In the genomic region with DNA sequence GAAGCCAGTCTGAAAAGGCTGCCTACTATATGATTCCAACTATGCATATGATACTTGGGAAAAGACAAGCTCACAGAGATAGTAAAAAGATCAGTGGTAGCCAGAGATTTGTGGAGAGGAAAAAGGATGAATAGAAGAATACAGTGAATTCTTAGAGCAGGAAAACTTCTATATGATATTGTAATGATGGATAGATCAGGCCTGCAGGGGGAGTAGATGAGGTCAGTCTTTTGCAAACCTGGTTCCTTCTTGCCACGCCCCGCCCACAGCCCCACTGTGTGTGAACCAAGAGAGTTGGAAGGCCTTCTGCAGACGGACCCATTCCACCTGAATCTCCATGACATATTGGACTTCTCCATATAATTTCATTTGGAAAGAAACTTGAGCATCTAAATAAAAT, we compare ENCODE assay signal across 11 cellular contexts. TPM values are rescaled to one million over a fixed set of nuclear protein-coding genes. Genes with fewer than 3 reads are reported as not detected.
DNase-seq lines count a peak whose midpoint lies in the region; ATAC-seq and TF ChIP-seq lines count a peak whose summit lies in the region.
"Had no signal": no experiment of that assay in that cellular context is flagged by ENCODE, and none has a peak within 500 bp of the region (broad histone marks: within the 10 kb centered on the region; RNA-seq: fewer than 3 reads in every experiment).

No MANE protein-coding gene starts in this region.

- peak; percentile 27 for TF ChIP-seq CTCF in neural crest cell (conservative IDR thresholded peaks at IDR 0.05)

- no peaks in the 10 kb centered on the region for H3K4me1 Mint-ChIP-seq in activated T-cell treated with anti-CD3 and anti-CD28 coated beads, Interleukin-2, amount 50 U/mL, for 4 hours (ENCODE audit: low read depth)
- H3K4me1 Mint-ChIP-seq in T-helper 2 cell treated with Interferon-gamma antibody and Interleukin-4, amounts not matched to agents 5 μg/mL and 100 μg/mL, for 36 hours (ENCODE audit: low read depth): no peaks in the 10 kb centered on the region
- H3K4me1 Mint-ChIP-seq in neural crest cell: peaks cover 12% of the 10 kb centered on the region

- peak; percentile 22 to 25 for DNase-seq in activated T-cell treated with anti-CD3 and anti-CD28 coated beads, Interleukin-2, amount 50 U/mL, for 48 hours
- DNase-seq in activated T-cell treated with anti-CD3 and anti-CD28 coated beads, Interleukin-2, amount 50 U/mL, for 4 hours: no peak
- DNase-seq in HUDEP-2 (lab: John Stamatoyannopoulos, UW; ENCODE audit: unreplicated experiment in 76 of 76) (peak in 41 of 76 experiments; percentile 2 to 58 (median 20)), neural crest cell (ENCODE audit: low read depth, low spot score) (no peak), activated gamma-delta T cell treated with Interleukin-2 at 50 U/mL for 16 hours (no peak), NCI-H1436 (lab: John Stamatoyannopoulos, UW) (no peak)
- peak; percentile 10 for DNase-seq in T-helper 2 cell treated with Interferon-gamma antibody and Interleukin-4, amounts not matched to agents 5 μg/mL and 100 μg/mL, for 36 hours (ENCODE audit: low spot score)
- DNase-seq: activated CD4-positive, CD25-positive, alpha-beta regulatory T cell treated with anti-CD3 and anti-CD28 coated beads, Interleukin-2, amount 50 U/mL, for 72 hours; naive thymus-derived CD4-positive, alpha-beta T cell had no signal

- no peak overlapping the region for H3K4me3 Mint-ChIP-seq in activated T-cell treated with anti-CD3 and anti-CD28 coated beads, Interleukin-2, amount 50 U/mL, for 4 hours
- no peak overlapping the region for H3K4me3 Mint-ChIP-seq in T-helper 2 cell treated with Interferon-gamma antibody and Interleukin-4, amounts not matched to agents 5 μg/mL and 100 μg/mL, for 36 hours
- H3K4me3 Mint-ChIP-seq in neural crest cell: no peak overlapping the region
- H3K4me3 Mint-ChIP-seq: activated naive CD8-positive, alpha-beta T cell; naive thymus-derived CD4-positive, alpha-beta T cell had no signal

- no peaks in the 10 kb centered on the region for H3K9me3 Mint-ChIP-seq in activated T-cell treated with anti-CD3 and anti-CD28 coated beads, Interleukin-2, amount 50 U/mL, for 4 hours
- no peaks in the 10 kb centered on the region for H3K9me3 Mint-ChIP-seq in T-helper 2 cell treated with Interferon-gamma antibody and Interleukin-4, amounts not matched to agents 5 μg/mL and 100 μg/mL, for 36 hours
- H3K9me3 Mint-ChIP-seq in neural crest cell: peaks cover 2% of the 10 kb centered on the region

- no peak for ATAC-seq in activated T-cell treated with anti-CD3 and anti-CD28 coated beads, Interleukin-2, amount 50 U/mL, for 4 hours
- ATAC-seq in HG03095 (IDR thresholded peaks at IDR 0.05; ENCODE audit: unreplicated experiment): no peak
- ATAC-seq: naive thymus-derived CD4-positive, alpha-beta T cell had no signal

- H3K36me3 Mint-ChIP-seq in activated T-cell treated with anti-CD3 and anti-CD28 coated beads, Interleukin-2, amount 50 U/mL, for 4 hours (ENCODE audit: insufficient read depth): no peaks in the 10 kb centered on the region
- no peaks in the 10 kb centered on the region for H3K36me3 Mint-ChIP-seq in T-helper 2 cell treated with Interferon-gamma antibody and Interleukin-4, amounts not matched to agents 5 μg/mL and 100 μg/mL, for 36 hours (ENCODE audit: low read depth)
- H3K36me3 Mint-ChIP-seq in neural crest cell (ENCODE audit: low read depth): no peaks in the 10 kb centered on the region
- H3K36me3 Mint-ChIP-seq: activated naive CD8-positive, alpha-beta T cell; naive thymus-derived CD4-positive, alpha-beta T cell had no signal

- peaks cover 13% of the 10 kb centered on the region for H3K27me3 Mint-ChIP-seq in activated T-cell treated with anti-CD3 and anti-CD28 coated beads, Interleukin-2, amount 50 U/mL, for 4 hours (ENCODE audit: low read depth)
- H3K27me3 Mint-ChIP-seq in T-helper 2 cell treated with Interferon-gamma antibody and Interleukin-4, amounts not matched to agents 5 μg/mL and 100 μg/mL, for 36 hours (ENCODE audit: low read depth): peaks cover 24% of the 10 kb centered on the region
- H3K27me3 Mint-ChIP-seq in neural crest cell (ENCODE audit: low read depth): peaks cover 18% of the 10 kb centered on the region

- H3K27ac Mint-ChIP-seq in T-helper 2 cell treated with Interferon-gamma antibody and Interleukin-4, amounts not matched to agents 5 μg/mL and 100 μg/mL, for 36 hours: no peak overlapping the region
- no peak overlapping the region for H3K27ac Mint-ChIP-seq in neural crest cell (ENCODE audit: unreplicated experiment)
- H3K27ac Mint-ChIP-seq: activated naive CD8-positive, alpha-beta T cell; naive thymus-derived CD4-positive, alpha-beta T cell had no signal

RNA-seq across cellular contexts. Expression of a gene that starts 0.8 kb away (rescaled TPM):
- total RNA-seq in activated T-cell treated with anti-CD3 and anti-CD28 coated beads, Interleukin-2, amount 50 U/mL, for 4 hours: not detected
- not detected in 2 replicates for total RNA-seq in neural crest cell
- total RNA-seq: naive thymus-derived CD4-positive, alpha-beta T cell had no signal

RNA-seq across cellular contexts. Expression of a gene that starts 32.9 kb away (rescaled TPM):
- not detected for total RNA-seq in activated T-cell treated with anti-CD3 and anti-CD28 coated beads, Interleukin-2, amount 50 U/mL, for 4 hours
- not detected in 2 replicates for total RNA-seq in neural crest cell
- total RNA-seq: naive thymus-derived CD4-positive, alpha-beta T cell had no signal

RNA-seq across cellular contexts. Expression of a gene that starts 37.8 kb away (rescaled TPM):
- total RNA-seq in activated T-cell treated with anti-CD3 and anti-CD28 coated beads, Interleukin-2, amount 50 U/mL, for 4 hours: not detected
- total RNA-seq in neural crest cell: not detected in 2 replicates
- total RNA-seq: naive thymus-derived CD4-positive, alpha-beta T cell had no signal

RNA-seq across cellular contexts. Expression of a gene that starts 44.6 kb away (rescaled TPM):
- 10 to 100 TPM in 1 of 3 donors, 1 to 10 TPM in 2; 1.4 to 17.7 (median 3.6) TPM for total RNA-seq in activated T-cell treated with anti-CD3 and anti-CD28 coated beads, Interleukin-2, amount 50 U/mL, for 4 hours
- not detected in 2 replicates for total RNA-seq in neural crest cell

RNA-seq across cellular contexts. Expression of a gene that starts 48.5 kb away (rescaled TPM):
- not detected for total RNA-seq in activated T-cell treated with anti-CD3 and anti-CD28 coated beads, Interleukin-2, amount 50 U/mL, for 4 hours
- not detected in 2 replicates for total RNA-seq in neural crest cell
- total RNA-seq: naive thymus-derived CD4-positive, alpha-beta T cell had no signal

Comparison
In these comparisons a context has a peak if more than half of its experiments do, and no peak if none do; other contexts are left out.
1. DNase-seq: peak in activated T-cell treated with anti-CD3 and anti-CD28 coated beads, Interleukin-2, amount 50 U/mL, for 48 hours (2 of 2), HUDEP-2 (41 of 76) and T-helper 2 cell treated with Interferon-gamma antibody and Interleukin-4, amounts not matched to agents 5 μg/mL and 100 μg/mL, for 36 hours (single experiment); none in activated T-cell treated with anti-CD3 and anti-CD28 coated beads, Interleukin-2, amount 50 U/mL, for 4 hours (single experiment), neural crest cell (single experiment), activated gamma-delta T cell treated with Interleukin-2 at 50 U/mL for 16 hours (single experiment) and NCI-H1436 (single experiment).